13 cellular contexts compared by ENCODE assay signal in genomic region chr13:91369432-91369831, GRCh38. TPM values are rescaled to one million over a fixed set of nuclear protein-coding genes. Genes with fewer than 3 reads are reported as not detected.
DNase-seq lines count a peak whose midpoint lies in the region; ATAC-seq, FAIRE-seq and TF ChIP-seq lines count a peak whose summit lies in the region.
"Had no signal": no experiment of that assay in that cellular context is flagged by ENCODE, and none has a peak within 500 bp of the region (broad histone marks: within the 10 kb centered on the region; RNA-seq: fewer than 3 reads in every experiment).

No MANE protein-coding gene starts in this region.

- H3K9me1 ChIP-seq in endothelial cell of umbilical vein (replicated peaks; ENCODE audit: control insufficient read depth, extremely low read depth, insufficient read depth, low read length) = no peaks in the 10 kb centered on the region

- DNase-seq in A172 (ENCODE audit: low spot score) = peak; percentile 67
- DNase-seq in NCI-H226 = peak; percentile 88
- DNase-seq in endothelial cell of umbilical vein (ENCODE audit: low read depth, low spot score) = peak; percentile 67
- DNase-seq in vagina (ENCODE audit: extremely low spot score in 2 of 2) = no peak
- no peak for DNase-seq in G401 (ENCODE audit: low spot score)
- DNase-seq: activated naive CD8-positive, alpha-beta T cell treated with anti-CD3 and anti-CD28 coated beads, Interleukin-2, amount 10 ng/mL, durations not matched to agents 7 days and 5 days; effector CD8-positive, alpha-beta T cell; NCI-H1105 treated with DMSO at 0.1 percent for 48 hours had no signal

- H3K9me3 ChIP-seq in endothelial cell of umbilical vein (replicated peaks; ENCODE audit: control insufficient read depth, insufficient read depth, low read length) (no peaks in the 10 kb centered on the region), vagina (no peaks in the 10 kb centered on the region)

- no TSS peak for BruUV-seq in endothelial cell of umbilical vein (replicated peaks; lab: Mats Ljungman, UMichigan)

- TF ChIP-seq CTCF in endothelial cell of umbilical vein (IDR thresholded peaks at IDR 0.05; ENCODE audit: extremely low read depth in 1 of 2, insufficient read depth in 1 of 2, low read depth in 1 of 2, low read length in 2 of 2) (no peak), vagina (IDR thresholded peaks at IDR 0.05) (no peak)

- intact Hi-C loops in endothelial cell of umbilical vein (cut with micrococcal nuclease) (no loop called here), vagina (cut with DNase I) (no loop called here)

- H3K4me3 ChIP-seq in endothelial cell of umbilical vein (replicated peaks in 1 of 3; ENCODE audit: insufficient read depth in 1 of 3, low read depth in 1 of 3, low read length in 3 of 3) = no peak overlapping the region
- no peak overlapping the region for H3K4me3 ChIP-seq in vagina
- H3K4me3 ChIP-seq: skin epidermis had no signal

- in situ Hi-C loops in G401 (cut with HindIII; ENCODE audit: low sequenced_read_pairs) = no loop called here

- no peak overlapping the region for H2AFZ ChIP-seq in endothelial cell of umbilical vein (ENCODE audit: low read depth, low read length)

- H3K27ac ChIP-seq in endothelial cell of umbilical vein (ENCODE audit: insufficient read depth, low read depth, low read length) = no peak overlapping the region
- no peak overlapping the region for H3K27ac ChIP-seq in vagina
- H3K27ac ChIP-seq: skin epidermis had no signal

- peak; percentile 90 for FAIRE-seq in endothelial cell of umbilical vein (lab: Jason Lieb, UNC)
- FAIRE-seq: TTC549 had no signal

- TF ChIP-seq POLR2A in endothelial cell of umbilical vein (IDR thresholded peaks at IDR 0.05; ENCODE audit: low read depth, low read length) (no peak), vagina (IDR thresholded peaks at IDR 0.05) (no peak), GM18505 (IDR thresholded peaks at IDR 0.05; ENCODE audit: borderline replicate concordance, extremely low read depth, insufficient read depth, insufficient read length) (no peak)

- no peaks in the 10 kb centered on the region for H4K20me1 ChIP-seq in endothelial cell of umbilical vein (replicated peaks; ENCODE audit: control insufficient read depth, extremely low read depth, insufficient read depth, low read length)

- CTCF ChIA-PET in endothelial cell of umbilical vein (lab: Charles Lee) = no interaction called here

- ATAC-seq in GM18868 (IDR thresholded peaks at IDR 0.05; ENCODE audit: unreplicated experiment) (peak; percentile 49), GM18505 (IDR thresholded peaks at IDR 0.05; ENCODE audit: unreplicated experiment) (no peak), GM19035 (IDR thresholded peaks at IDR 0.05; ENCODE audit: unreplicated experiment) (no peak)

- H3K4me1 ChIP-seq in endothelial cell of umbilical vein (ENCODE audit: control insufficient read depth, extremely low read depth, insufficient read depth, low read length) (peaks cover 6% of the 10 kb centered on the region), vagina (no peaks in the 10 kb centered on the region)

- dilution Hi-C loops in endothelial cell of umbilical vein (cut with MboI; ENCODE audit: extremely low pct_ligation_motif_present, low sequenced_read_pairs) = no loop called here

- no peak overlapping the region for H3K4me2 ChIP-seq in endothelial cell of umbilical vein (ENCODE audit: insufficient read depth, low read length)

- H3K27me3 ChIP-seq in endothelial cell of umbilical vein (ENCODE audit: control insufficient read depth in 2 of 2, insufficient read depth in 2 of 2, low read length in 2 of 2) (peaks cover 0 to 8% of the 10 kb centered on the region in 2 experiments), vagina (no peaks in the 10 kb centered on the region)

- H3K9ac ChIP-seq in endothelial cell of umbilical vein (replicated peaks; ENCODE audit: extremely low read depth, insufficient read depth, low read length) = no peak overlapping the region

- POLR2A ChIA-PET in endothelial cell of umbilical vein (lab: Charles Lee) = no interaction called here

- H3K79me2 ChIP-seq in endothelial cell of umbilical vein (ENCODE audit: control insufficient read depth, insufficient read depth, low read length) = no peaks in the 10 kb centered on the region

- H3K36me3 ChIP-seq in endothelial cell of umbilical vein (ENCODE audit: control insufficient read depth in 2 of 2, extremely low read depth in 1 of 2, insufficient read depth in 2 of 2, low read length in 2 of 2) (no peaks in the 10 kb centered on the region), vagina (no peaks in the 10 kb centered on the region)

TF ChIP-seq in endothelial cell of umbilical vein, 7 proteins besides CTCF, POLR2A, EP300 and RAD21:
- TF ChIP-seq GATA2 (IDR thresholded peaks at IDR 0.05; ENCODE audit: insufficient read depth, insufficient read length, low read depth, low read length) (peak; percentile 33), EZH2 (IDR thresholded peaks at IDR 0.05; ENCODE audit: borderline replicate concordance, low read depth, low read length, severe bottlenecking) (no peak), FOS (IDR thresholded peaks at IDR 0.05; ENCODE audit: borderline replicate concordance, insufficient read depth, low read length) (peak; percentile 77)

RNA-seq across cellular contexts. Expression of gene MIR17HG, which starts 21.9 kb away (rescaled TPM):
- 2.1 and 3.7 TPM in 2 replicates for total RNA-seq in A172 (2014; rRNA removed; shearing (Covaris generic))
- total RNA-seq in endothelial cell of umbilical vein (9.1 and 9.5 TPM in 2 replicates), vagina (1.7 TPM)
- 0.64 and 1.8 TPM in 2 replicates for polyA plus RNA-seq in endothelial cell of umbilical vein
- 0.43 and 0.65 TPM in 2 replicates for polyA plus RNA-seq in endothelial cell of umbilical vein (2011; cell fraction: cytosol; rRNA removed)
- polyA plus RNA-seq in endothelial cell of umbilical vein (2011; cell fraction: nucleus; rRNA removed) = 9.3 and 11.6 TPM in 2 replicates
- 1.7 and 1.8 TPM in 2 replicates for polyA plus RNA-seq in endothelial cell of umbilical vein (2012)
- 6.3 and 7.2 TPM in 2 replicates for polyA minus RNA-seq in endothelial cell of umbilical vein
- 2.9 TPM for polyA minus RNA-seq in endothelial cell of umbilical vein (2011; cell fraction: cytosol; rRNA and poly(A)+ RNA removed)
- 42.9 and 44.5 TPM in 2 replicates for polyA minus RNA-seq in endothelial cell of umbilical vein (2011; cell fraction: nucleus; rRNA and poly(A)+ RNA removed)
- total RNA-seq in G401 (2014; rRNA removed; shearing (Covaris generic)) = 6.6 and 7.8 TPM in 2 replicates

RNA-seq across cellular contexts. Expression of gene GPC5, which starts 29.0 kb away (rescaled TPM):
- not detected in 2 replicates for total RNA-seq in A172 (2014; rRNA removed; shearing (Covaris generic))
- total RNA-seq in endothelial cell of umbilical vein (0.97 and 1.7 TPM in 2 replicates), vagina (1.7 TPM)
- 0.56 and 0.59 TPM in 2 replicates for polyA plus RNA-seq in endothelial cell of umbilical vein
- polyA plus RNA-seq in endothelial cell of umbilical vein (2011; cell fraction: cytosol; rRNA removed) = 0.57 and 0.89 TPM in 2 replicates
- polyA plus RNA-seq in endothelial cell of umbilical vein (2011; cell fraction: nucleus; rRNA removed) = 1.0 and 1.1 TPM in 2 replicates
- polyA plus RNA-seq in endothelial cell of umbilical vein (2012) = 3.3 and 3.5 TPM in 2 replicates
- 2.7 and 4.6 TPM in 2 replicates for polyA minus RNA-seq in endothelial cell of umbilical vein
- polyA minus RNA-seq in endothelial cell of umbilical vein (2011; cell fraction: cytosol; rRNA and poly(A)+ RNA removed) = 41.5 TPM
- polyA minus RNA-seq in endothelial cell of umbilical vein (2011; cell fraction: nucleus; rRNA and poly(A)+ RNA removed) = 6.5 and 8.5 TPM in 2 replicates
- total RNA-seq in G401 (2014; rRNA removed; shearing (Covaris generic)) = 3.4 and 14.2 TPM in 2 replicates

Comparison
In these comparisons a context has a peak if more than half of its experiments do, and no peak if none do; other contexts are left out.
1. DNase-seq: peak in A172 (single experiment), NCI-H226 (single experiment) and endothelial cell of umbilical vein (single experiment); none in vagina (0 of 2) and G401 (single experiment).